Comparison of ENCODE assay signal across 9 cellular contexts in the genomic region with DNA sequence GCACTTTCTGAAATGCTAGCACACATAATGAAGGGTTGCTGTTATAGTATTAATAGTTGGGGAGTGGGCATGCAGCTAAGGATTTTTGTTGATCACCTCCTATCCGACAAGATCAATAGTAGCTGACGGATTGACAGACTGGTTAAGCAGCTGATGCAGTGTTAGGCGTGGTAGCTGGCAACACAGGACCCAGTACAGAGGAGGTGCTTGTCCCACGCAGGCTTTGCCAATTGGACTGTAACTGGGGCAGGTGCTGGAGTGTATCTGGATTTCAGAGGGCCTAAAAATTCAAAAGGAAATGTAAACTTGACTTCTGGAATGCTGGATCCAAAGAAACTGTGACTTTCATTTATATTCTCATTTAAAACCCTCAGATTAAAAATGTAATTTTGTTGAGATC.
"Had no signal": no experiment of that assay in that cellular context is flagged by ENCODE, and none has a peak within 500 bp of the region (broad histone marks: within the 10 kb centered on the region; RNA-seq: fewer than 3 reads in every experiment).

No MANE protein-coding gene starts in this region.

- H3K4me3 ChIP-seq: GM23248, GM23338, HAP-1 had no signal

- DNase-seq: GM23248, GOT3, H7, H9, HCEC 1CT, HFFc6 had no signal

- ATAC-seq: GM23338, HCT116 had no signal

- H3K4me3 Mint-ChIP-seq: GM23338, H9, HFFc6 had no signal

- H3K9me3 Mint-ChIP-seq: GM23338 had no signal

- H3K9ac ChIP-seq: GM23248 had no signal

- H2AFZ ChIP-seq: GM23248, GM23338 had no signal

- H3K4me1 Mint-ChIP-seq: GM23338 had no signal

- H3K9me3 ChIP-seq: HAP-1 had no signal

- H3K36me3 ChIP-seq: HAP-1 had no signal

- H3K4me1 ChIP-seq: HAP-1 had no signal

- H3K27ac Mint-ChIP-seq: GM23338, H9, HFFc6 had no signal

- H3K4me2 ChIP-seq: GM23338 had no signal

- H3K27ac ChIP-seq: GM23248 had no signal
